In the genomic region with DNA sequence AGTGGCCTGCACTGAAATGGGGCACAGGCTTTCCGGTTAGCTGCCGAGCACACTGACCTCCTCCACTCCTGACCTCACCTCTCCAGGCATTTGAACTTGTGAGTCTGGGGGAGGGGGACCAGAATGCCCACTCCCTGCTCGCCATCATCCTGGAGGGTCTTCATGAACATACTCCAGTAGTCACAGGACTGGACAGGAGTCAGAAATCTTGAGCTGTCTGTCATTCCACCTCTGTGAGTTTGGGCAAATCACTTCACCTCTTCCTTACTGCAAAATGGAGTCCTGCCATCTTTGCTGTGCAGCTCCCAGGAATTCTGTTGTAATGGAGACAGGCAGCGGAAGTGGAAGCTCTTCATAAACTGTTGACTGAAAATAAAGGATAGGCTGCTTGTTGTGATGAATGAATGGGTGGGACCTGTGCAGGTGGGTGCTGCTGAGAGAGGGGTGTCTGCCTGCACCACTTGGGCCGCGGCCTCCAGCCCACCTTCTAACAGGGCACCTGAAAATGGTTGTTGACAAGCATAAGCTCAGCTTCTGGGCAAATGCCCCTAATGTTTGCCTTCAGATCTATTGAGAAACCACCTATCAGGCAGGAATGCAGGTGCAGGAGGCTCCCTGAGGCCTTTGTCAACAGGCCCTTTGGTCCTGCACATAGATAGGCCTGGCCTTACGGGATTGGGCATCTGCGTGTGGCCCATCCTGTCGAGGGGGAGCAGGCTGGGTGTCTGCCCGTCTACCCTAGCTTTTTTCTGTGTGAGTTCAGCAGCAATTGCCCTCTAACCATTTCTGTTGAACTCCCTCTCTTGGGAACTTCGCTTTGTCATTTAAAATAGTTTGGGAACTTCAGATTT, we compare ENCODE assay signal across 1 cellular context.
TF ChIP-seq lines count a peak whose summit lies in the region.

No MANE protein-coding gene starts in this region.

TF ChIP-seq in HepG2, 621 proteins besides CTCF, POLR2A, EP300 and RAD21 (continued from another document and continues in another):
- TF ChIP-seq AHR (CRISPR knock-in tag; IDR thresholded peaks at IDR 0.05) = no peak
- no peak for TF ChIP-seq TAF15 (IDR thresholded peaks at IDR 0.05; ENCODE audit: low read depth, low read length, poor library complexity, severe bottlenecking)
- no peak for TF ChIP-seq ZNF773 (CRISPR knock-in tag; IDR thresholded peaks at IDR 0.05; ENCODE audit: borderline replicate concordance)
- TF ChIP-seq BORCS8-MEF2B (CRISPR knock-in tag; IDR thresholded peaks at IDR 0.05) = peak; percentile 87
- no peak for TF ChIP-seq ZNF670 (CRISPR knock-in tag; IDR thresholded peaks at IDR 0.05; ENCODE audit: borderline replicate concordance)
- TF ChIP-seq, protein P1, sequence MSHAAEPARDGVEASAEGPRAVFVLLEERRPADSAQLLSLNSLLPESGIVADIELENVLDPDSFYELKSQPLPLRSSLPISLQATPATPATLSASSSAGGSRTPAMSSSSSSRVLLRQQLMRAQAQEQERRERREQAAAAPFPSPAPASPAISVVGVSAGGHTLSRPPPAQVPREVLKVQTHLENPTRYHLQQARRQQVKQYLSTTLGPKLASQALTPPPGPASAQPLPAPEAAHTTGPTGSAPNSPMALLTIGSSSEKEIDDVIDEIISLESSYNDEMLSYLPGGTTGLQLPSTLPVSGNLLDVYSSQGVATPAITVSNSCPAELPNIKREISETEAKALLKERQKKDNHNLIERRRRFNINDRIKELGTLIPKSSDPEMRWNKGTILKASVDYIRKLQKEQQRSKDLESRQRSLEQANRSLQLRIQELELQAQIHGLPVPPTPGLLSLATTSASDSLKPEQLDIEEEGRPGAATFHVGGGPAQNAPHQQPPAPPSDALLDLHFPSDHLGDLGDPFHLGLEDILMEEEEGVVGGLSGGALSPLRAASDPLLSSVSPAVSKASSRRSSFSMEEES (CRISPR knock-in tag; IDR thresholded peaks at IDR 0.05) = peak; percentile 90
- peak; percentile 89 for TF ChIP-seq STAT5B (CRISPR knock-in tag; IDR thresholded peaks at IDR 0.05)
- TF ChIP-seq ZNF672 (CRISPR knock-in tag; IDR thresholded peaks at IDR 0.05) = no peak
- TF ChIP-seq, protein P2, sequence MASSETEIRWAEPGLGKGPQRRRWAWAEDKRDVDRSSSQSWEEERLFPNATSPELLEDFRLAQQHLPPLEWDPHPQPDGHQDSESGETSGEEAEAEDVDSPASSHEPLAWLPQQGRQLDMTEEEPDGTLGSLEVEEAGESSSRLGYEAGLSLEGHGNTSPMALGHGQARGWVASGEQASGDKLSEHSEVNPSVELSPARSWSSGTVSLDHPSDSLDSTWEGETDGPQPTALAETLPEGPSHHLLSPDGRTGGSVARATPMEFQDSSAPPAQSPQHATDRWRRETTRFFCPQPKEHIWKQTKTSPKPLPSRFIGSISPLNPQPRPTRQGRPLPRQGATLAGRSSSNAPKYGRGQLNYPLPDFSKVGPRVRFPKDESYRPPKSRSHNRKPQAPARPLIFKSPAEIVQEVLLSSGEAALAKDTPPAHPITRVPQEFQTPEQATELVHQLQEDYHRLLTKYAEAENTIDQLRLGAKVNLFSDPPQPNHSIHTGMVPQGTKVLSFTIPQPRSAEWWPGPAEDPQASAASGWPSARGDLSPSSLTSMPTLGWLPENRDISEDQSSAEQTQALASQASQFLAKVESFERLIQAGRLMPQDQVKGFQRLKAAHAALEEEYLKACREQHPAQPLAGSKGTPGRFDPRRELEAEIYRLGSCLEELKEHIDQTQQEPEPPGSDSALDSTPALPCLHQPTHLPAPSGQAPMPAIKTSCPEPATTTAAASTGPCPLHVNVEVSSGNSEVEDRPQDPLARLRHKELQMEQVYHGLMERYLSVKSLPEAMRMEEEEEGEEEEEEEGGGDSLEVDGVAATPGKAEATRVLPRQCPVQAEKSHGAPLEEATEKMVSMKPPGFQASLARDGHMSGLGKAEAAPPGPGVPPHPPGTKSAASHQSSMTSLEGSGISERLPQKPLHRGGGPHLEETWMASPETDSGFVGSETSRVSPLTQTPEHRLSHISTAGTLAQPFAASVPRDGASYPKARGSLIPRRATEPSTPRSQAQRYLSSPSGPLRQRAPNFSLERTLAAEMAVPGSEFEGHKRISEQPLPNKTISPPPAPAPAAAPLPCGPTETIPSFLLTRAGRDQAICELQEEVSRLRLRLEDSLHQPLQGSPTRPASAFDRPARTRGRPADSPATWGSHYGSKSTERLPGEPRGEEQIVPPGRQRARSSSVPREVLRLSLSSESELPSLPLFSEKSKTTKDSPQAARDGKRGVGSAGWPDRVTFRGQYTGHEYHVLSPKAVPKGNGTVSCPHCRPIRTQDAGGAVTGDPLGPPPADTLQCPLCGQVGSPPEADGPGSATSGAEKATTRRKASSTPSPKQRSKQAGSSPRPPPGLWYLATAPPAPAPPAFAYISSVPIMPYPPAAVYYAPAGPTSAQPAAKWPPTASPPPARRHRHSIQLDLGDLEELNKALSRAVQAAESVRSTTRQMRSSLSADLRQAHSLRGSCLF (CRISPR knock-in tag; IDR thresholded peaks at IDR 0.05; ENCODE audit: borderline replicate concordance) = no peak
- peak; percentile 95 for TF ChIP-seq KDM3A (CRISPR knock-in tag; IDR thresholded peaks at IDR 0.05; ENCODE audit: low read depth)
- TF ChIP-seq, protein P3, sequence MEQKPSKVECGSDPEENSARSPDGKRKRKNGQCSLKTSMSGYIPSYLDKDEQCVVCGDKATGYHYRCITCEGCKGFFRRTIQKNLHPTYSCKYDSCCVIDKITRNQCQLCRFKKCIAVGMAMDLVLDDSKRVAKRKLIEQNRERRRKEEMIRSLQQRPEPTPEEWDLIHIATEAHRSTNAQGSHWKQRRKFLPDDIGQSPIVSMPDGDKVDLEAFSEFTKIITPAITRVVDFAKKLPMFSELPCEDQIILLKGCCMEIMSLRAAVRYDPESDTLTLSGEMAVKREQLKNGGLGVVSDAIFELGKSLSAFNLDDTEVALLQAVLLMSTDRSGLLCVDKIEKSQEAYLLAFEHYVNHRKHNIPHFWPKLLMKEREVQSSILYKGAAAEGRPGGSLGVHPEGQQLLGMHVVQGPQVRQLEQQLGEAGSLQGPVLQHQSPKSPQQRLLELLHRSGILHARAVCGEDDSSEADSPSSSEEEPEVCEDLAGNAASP (CRISPR knock-in tag; IDR thresholded peaks at IDR 0.05; ENCODE audit: borderline replicate concordance) = peak; percentile 94
- no peak for TF ChIP-seq ZBTB1 (CRISPR knock-in tag; IDR thresholded peaks at IDR 0.05; ENCODE audit: borderline replicate concordance)
- TF ChIP-seq, protein P4, sequence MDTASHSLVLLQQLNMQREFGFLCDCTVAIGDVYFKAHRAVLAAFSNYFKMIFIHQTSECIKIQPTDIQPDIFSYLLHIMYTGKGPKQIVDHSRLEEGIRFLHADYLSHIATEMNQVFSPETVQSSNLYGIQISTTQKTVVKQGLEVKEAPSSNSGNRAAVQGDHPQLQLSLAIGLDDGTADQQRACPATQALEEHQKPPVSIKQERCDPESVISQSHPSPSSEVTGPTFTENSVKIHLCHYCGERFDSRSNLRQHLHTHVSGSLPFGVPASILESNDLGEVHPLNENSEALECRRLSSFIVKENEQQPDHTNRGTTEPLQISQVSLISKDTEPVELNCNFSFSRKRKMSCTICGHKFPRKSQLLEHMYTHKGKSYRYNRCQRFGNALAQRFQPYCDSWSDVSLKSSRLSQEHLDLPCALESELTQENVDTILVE (CRISPR knock-in tag; IDR thresholded peaks at IDR 0.05) = peak; percentile 87
- TF ChIP-seq ZNF607 (CRISPR knock-in tag; IDR thresholded peaks at IDR 0.05; ENCODE audit: borderline replicate concordance) = peak; percentile 66; the same call in 1 of the 2 replicates
- TF ChIP-seq HMG20B (CRISPR knock-in tag; conservative IDR thresholded peaks at IDR 0.05) = peak; percentile 94
- TF ChIP-seq ZNF768 (CRISPR knock-in tag; IDR thresholded peaks at IDR 0.05) = peak; percentile 76
- TF ChIP-seq, protein P5, sequence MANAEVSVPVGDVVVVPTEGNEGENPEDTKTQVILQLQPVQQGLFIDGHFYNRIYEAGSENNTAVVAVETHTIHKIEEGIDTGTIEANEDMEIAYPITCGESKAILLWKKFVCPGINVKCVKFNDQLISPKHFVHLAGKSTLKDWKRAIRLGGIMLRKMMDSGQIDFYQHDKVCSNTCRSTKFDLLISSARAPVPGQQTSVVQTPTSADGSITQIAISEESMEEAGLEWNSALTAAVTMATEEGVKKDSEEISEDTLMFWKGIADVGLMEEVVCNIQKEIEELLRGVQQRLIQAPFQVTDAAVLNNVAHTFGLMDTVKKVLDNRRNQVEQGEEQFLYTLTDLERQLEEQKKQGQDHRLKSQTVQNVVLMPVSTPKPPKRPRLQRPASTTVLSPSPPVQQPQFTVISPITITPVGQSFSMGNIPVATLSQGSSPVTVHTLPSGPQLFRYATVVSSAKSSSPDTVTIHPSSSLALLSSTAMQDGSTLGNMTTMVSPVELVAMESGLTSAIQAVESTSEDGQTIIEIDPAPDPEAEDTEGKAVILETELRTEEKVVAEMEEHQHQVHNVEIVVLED (CRISPR knock-in tag; IDR thresholded peaks at IDR 0.05; ENCODE audit: borderline replicate concordance) = no peak; the same call in 1 of the 2 replicates
- TF ChIP-seq ZBTB21 (CRISPR knock-in tag; IDR thresholded peaks at IDR 0.05) = peak; percentile 64; the same call in 1 of the 2 replicates
- no peak for TF ChIP-seq GPN1 (CRISPR knock-in tag; IDR thresholded peaks at IDR 0.05; ENCODE audit: borderline replicate concordance)
- no peak for TF ChIP-seq MZF1 (CRISPR knock-in tag; IDR thresholded peaks at IDR 0.05; ENCODE audit: borderline replicate concordance)
- no peak; the same call in 1 of the 2 replicates for TF ChIP-seq MEIS1 (CRISPR knock-in tag; IDR thresholded peaks at IDR 0.05; ENCODE audit: borderline replicate concordance)
- TF ChIP-seq ZNF260 (CRISPR knock-in tag; IDR thresholded peaks at IDR 0.05; ENCODE audit: borderline replicate concordance, low read depth) = no peak
- no peak for TF ChIP-seq ZNF780A (CRISPR knock-in tag; IDR thresholded peaks at IDR 0.05)
- TF ChIP-seq ZNF382 (CRISPR knock-in tag; IDR thresholded peaks at IDR 0.05; ENCODE audit: borderline replicate concordance) = no peak
- TF ChIP-seq AKAP8 (CRISPR knock-in tag; IDR thresholded peaks at IDR 0.05) = peak; percentile 90
- TF ChIP-seq, protein P6, sequence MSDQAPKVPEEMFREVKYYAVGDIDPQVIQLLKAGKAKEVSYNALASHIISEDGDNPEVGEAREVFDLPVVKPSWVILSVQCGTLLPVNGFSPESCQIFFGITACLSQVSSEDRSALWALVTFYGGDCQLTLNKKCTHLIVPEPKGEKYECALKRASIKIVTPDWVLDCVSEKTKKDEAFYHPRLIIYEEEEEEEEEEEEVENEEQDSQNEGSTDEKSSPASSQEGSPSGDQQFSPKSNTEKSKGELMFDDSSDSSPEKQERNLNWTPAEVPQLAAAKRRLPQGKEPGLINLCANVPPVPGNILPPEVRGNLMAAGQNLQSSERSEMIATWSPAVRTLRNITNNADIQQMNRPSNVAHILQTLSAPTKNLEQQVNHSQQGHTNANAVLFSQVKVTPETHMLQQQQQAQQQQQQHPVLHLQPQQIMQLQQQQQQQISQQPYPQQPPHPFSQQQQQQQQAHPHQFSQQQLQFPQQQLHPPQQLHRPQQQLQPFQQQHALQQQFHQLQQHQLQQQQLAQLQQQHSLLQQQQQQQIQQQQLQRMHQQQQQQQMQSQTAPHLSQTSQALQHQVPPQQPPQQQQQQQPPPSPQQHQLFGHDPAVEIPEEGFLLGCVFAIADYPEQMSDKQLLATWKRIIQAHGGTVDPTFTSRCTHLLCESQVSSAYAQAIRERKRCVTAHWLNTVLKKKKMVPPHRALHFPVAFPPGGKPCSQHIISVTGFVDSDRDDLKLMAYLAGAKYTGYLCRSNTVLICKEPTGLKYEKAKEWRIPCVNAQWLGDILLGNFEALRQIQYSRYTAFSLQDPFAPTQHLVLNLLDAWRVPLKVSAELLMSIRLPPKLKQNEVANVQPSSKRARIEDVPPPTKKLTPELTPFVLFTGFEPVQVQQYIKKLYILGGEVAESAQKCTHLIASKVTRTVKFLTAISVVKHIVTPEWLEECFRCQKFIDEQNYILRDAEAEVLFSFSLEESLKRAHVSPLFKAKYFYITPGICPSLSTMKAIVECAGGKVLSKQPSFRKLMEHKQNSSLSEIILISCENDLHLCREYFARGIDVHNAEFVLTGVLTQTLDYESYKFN (CRISPR knock-in tag; conservative IDR thresholded peaks at IDR 0.05) = peak; percentile 100
- TF ChIP-seq GABPA (IDR thresholded peaks at IDR 0.05; ENCODE audit: low read depth, low read length) = no peak
- TF ChIP-seq GABPA (CRISPR knock-in tag; IDR thresholded peaks at IDR 0.05; ENCODE audit: low read depth) = peak; percentile 66
- no peak for TF ChIP-seq HDAC6 (IDR thresholded peaks at IDR 0.05; ENCODE audit: low read depth, low read length)
- peak; percentile 95; the same call in 1 of the 2 replicates for TF ChIP-seq ZBTB20 (CRISPR knock-in tag; IDR thresholded peaks at IDR 0.05; ENCODE audit: borderline replicate concordance, low read depth)
- peak; percentile 91 for TF ChIP-seq TCF7 (IDR thresholded peaks at IDR 0.05; ENCODE audit: low read depth)
- 0 out of 2 replicates have a peak, but pooled peaks have one; percentile 65 for TF ChIP-seq MAF1 (CRISPR knock-in tag; IDR thresholded peaks at IDR 0.05; ENCODE audit: borderline replicate concordance)
- TF ChIP-seq SMARCE1 (IDR thresholded peaks at IDR 0.05; ENCODE audit: borderline replicate concordance) = no peak
- no peak for TF ChIP-seq ISX (CRISPR knock-in tag; conservative IDR thresholded peaks at IDR 0.05)
- no peak for TF ChIP-seq AGO2 (optimal IDR thresholded peaks at IDR 0.05; ENCODE audit: low read depth, low read length)
- no peak for TF ChIP-seq ZNF446 (CRISPR knock-in tag; IDR thresholded peaks at IDR 0.05)
- peak; percentile 62 for TF ChIP-seq ZC3H13 (CRISPR knock-in tag; IDR thresholded peaks at IDR 0.05)
- TF ChIP-seq, protein P7, sequence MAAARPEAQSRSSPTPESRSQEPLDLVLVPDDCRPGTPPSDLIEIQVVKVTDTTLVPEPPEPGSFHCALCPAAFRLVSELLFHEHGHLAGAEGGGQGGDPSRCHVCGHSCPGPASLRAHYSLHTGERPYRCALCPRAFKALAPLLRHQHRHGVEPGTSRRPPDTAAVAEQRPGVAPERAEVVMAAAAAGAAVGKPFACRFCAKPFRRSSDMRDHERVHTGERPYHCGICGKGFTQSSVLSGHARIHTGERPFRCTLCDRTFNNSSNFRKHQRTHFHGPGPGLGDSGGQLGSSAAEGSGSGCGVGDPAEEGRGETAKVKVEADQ (CRISPR knock-in tag; IDR thresholded peaks at IDR 0.05; ENCODE audit: borderline replicate concordance) = peak; percentile 60; the same call in 1 of the 2 replicates
- TF ChIP-seq, protein P8, sequence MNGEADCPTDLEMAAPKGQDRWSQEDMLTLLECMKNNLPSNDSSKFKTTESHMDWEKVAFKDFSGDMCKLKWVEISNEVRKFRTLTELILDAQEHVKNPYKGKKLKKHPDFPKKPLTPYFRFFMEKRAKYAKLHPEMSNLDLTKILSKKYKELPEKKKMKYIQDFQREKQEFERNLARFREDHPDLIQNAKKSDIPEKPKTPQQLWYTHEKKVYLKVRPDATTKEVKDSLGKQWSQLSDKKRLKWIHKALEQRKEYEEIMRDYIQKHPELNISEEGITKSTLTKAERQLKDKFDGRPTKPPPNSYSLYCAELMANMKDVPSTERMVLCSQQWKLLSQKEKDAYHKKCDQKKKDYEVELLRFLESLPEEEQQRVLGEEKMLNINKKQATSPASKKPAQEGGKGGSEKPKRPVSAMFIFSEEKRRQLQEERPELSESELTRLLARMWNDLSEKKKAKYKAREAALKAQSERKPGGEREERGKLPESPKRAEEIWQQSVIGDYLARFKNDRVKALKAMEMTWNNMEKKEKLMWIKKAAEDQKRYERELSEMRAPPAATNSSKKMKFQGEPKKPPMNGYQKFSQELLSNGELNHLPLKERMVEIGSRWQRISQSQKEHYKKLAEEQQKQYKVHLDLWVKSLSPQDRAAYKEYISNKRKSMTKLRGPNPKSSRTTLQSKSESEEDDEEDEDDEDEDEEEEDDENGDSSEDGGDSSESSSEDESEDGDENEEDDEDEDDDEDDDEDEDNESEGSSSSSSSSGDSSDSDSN (CRISPR knock-in tag; IDR thresholded peaks at IDR 0.05) = peak; percentile 87
